1 cellular context compared by ENCODE assay signal in genomic region chr19:33292595-33293254, GRCh38.
TF ChIP-seq lines count a peak whose summit lies in the region.

No MANE protein-coding gene starts in this region.

TF ChIP-seq in HepG2, 621 proteins besides CTCF, POLR2A, EP300 and RAD21 (continued from another document):
- TF ChIP-seq MAX (IDR thresholded peaks at IDR 0.05) (peak; percentile 39; the same call in 1 of the 2 replicates), PATZ1 (CRISPR knock-in tag; IDR thresholded peaks at IDR 0.05) (0 out of 2 replicates have a peak, but pooled peaks have one; percentile 9), SIN3B (IDR thresholded peaks at IDR 0.05; ENCODE audit: low read length) (no peak), ZNF609 (CRISPR knock-in tag; IDR thresholded peaks at IDR 0.05; ENCODE audit: borderline replicate concordance) (no peak), ZFP36L1 (CRISPR knock-in tag; IDR thresholded peaks at IDR 0.05) (no peak), SALL1 (CRISPR knock-in tag; IDR thresholded peaks at IDR 0.05) (no peak), FOXK2 (IDR thresholded peaks at IDR 0.05) (0 out of 2 replicates have a peak, but pooled peaks have one; percentile 16), BORCS8-MEF2B (CRISPR knock-in tag; IDR thresholded peaks at IDR 0.05) (no peak), ZNF704 (CRISPR knock-in tag; IDR thresholded peaks at IDR 0.05; ENCODE audit: borderline replicate concordance) (0 out of 2 replicates have a peak, but pooled peaks have one; percentile 5), EEA1 (CRISPR knock-in tag; IDR thresholded peaks at IDR 0.05; ENCODE audit: borderline replicate concordance) (no peak), TERF1 (CRISPR knock-in tag; IDR thresholded peaks at IDR 0.05) (no peak), THAP7 (CRISPR knock-in tag; IDR thresholded peaks at IDR 0.05) (peak; percentile 25; the same call in 1 of the 2 replicates), CAMTA2 (CRISPR knock-in tag; IDR thresholded peaks at IDR 0.05; ENCODE audit: borderline replicate concordance) (no peak), FOXP1 (IDR thresholded peaks at IDR 0.05) (no peak), FOXP1 (CRISPR knock-in tag; IDR thresholded peaks at IDR 0.05) (no peak), CBX5 (CRISPR knock-in tag; IDR thresholded peaks at IDR 0.05; ENCODE audit: borderline replicate concordance) (0 out of 2 replicates have a peak, but pooled peaks have one; percentile 18), FLYWCH1 (CRISPR knock-in tag; IDR thresholded peaks at IDR 0.05) (no peak), HNRNPUL1 (IDR thresholded peaks at IDR 0.05; ENCODE audit: low read depth, low read length) (no peak), ZNF557 (CRISPR knock-in tag; IDR thresholded peaks at IDR 0.05) (no peak), MTF2 (CRISPR knock-in tag; IDR thresholded peaks at IDR 0.05; ENCODE audit: borderline replicate concordance) (0 out of 2 replicates have a peak, but pooled peaks have one; percentile 2), AFF4 (CRISPR knock-in tag; IDR thresholded peaks at IDR 0.05) (no peak), NPAS2 (CRISPR knock-in tag; IDR thresholded peaks at IDR 0.05; ENCODE audit: borderline replicate concordance) (no peak), BHLHE40 (IDR thresholded peaks at IDR 0.05; ENCODE audit: low read length) (peak; percentile 50; the same call in 1 of the 2 replicates), SNRNP70 (IDR thresholded peaks at IDR 0.05; ENCODE audit: low read depth, low read length) (no peak), HNF4A (CRISPR knock-in tag; IDR thresholded peaks at IDR 0.05) (no peak), YEATS4 (CRISPR knock-in tag; IDR thresholded peaks at IDR 0.05; ENCODE audit: borderline replicate concordance) (no peak), FOXA1 (IDR thresholded peaks at IDR 0.05) (no peak), FOXA1 (CRISPR knock-in tag; IDR thresholded peaks at IDR 0.05) (peak; percentile 55; the same call in 1 of the 2 replicates), ZNF230 (CRISPR knock-in tag; IDR thresholded peaks at IDR 0.05) (0 out of 2 replicates have a peak, but pooled peaks have one; percentile 23)
